In the genomic region with DNA sequence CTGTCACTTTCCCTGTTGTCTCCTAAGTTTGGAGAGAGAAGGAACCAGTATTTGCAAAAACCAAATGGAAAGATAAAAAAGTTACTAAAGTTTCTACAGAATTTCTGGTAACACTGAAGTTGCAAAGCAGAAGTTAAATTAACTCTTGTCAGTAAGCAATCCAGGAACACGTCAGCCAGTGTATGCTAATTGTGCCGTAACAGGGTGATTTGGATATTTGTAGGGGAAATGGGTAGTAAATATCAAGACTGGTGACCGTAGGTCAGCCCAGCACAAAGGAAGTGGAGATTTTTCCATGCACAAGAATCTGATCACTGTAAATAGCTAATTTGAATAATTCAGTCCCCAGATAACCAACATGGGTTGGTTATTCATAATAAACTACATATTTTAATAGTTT, we compare ENCODE assay signal across 8 cellular contexts. TPM values are rescaled to one million over a fixed set of nuclear protein-coding genes. Genes with fewer than 3 reads are reported as not detected.
A peak's percentile ranks its signal among the peaks of the same experiment; 100 is the strongest.
DNase-seq lines count a peak whose midpoint lies in the region; ATAC-seq and TF ChIP-seq lines count a peak whose summit lies in the region.

No MANE protein-coding gene starts in this region.

- TF ChIP-seq EP300 in neural cell (conservative IDR thresholded peaks at IDR 0.05; ENCODE audit: poor library complexity, severe bottlenecking), result no peak

- peak overlapping the region; percentile 98 for H3K27ac Mint-ChIP-seq in activated CD4-positive, alpha-beta T cell treated with anti-CD3 and anti-CD28 coated beads for 36 hours

- H3K27ac ChIP-seq in OCI-LY7 (ENCODE audit: low read depth, low read length, poor library complexity, severe bottlenecking), result peak overlapping the region; percentile 98
- H3K27ac ChIP-seq in dorsolateral prefrontal cortex, result peak overlapping the region in 58 of 59 donors; percentile 45 to 100 (median 100)
- no peak overlapping the region for H3K27ac ChIP-seq in neural cell (ENCODE audit: low read length)

- H3K4me2 ChIP-seq in OCI-LY7 (ENCODE audit: low read length), result peak overlapping the region; percentile 94
- peak overlapping the region; percentile 89 for H3K4me2 ChIP-seq in neural cell (ENCODE audit: low read length)

- H3K4me3 ChIP-seq in OCI-LY7 (ENCODE audit: low read depth, low read length, poor library complexity, severe bottlenecking) (peak overlapping the region; percentile 88), dorsolateral prefrontal cortex (peak overlapping the region; percentile 54 to 100 (median 95)), neural cell (ENCODE audit: low read length) (peak overlapping the region; percentile 85)

- no peak for DNase-seq in activated CD4-positive, alpha-beta T cell treated with anti-CD3 and anti-CD28 coated beads for 36 hours
- DNase-seq in activated CD4-positive, alpha-beta T cell treated with anti-CD3 and anti-CD28 coated beads, Interleukin-2, amount 50 U/mL, for 48 hours, result no peak
- DNase-seq in OCI-LY7 (ENCODE audit: low spot score) (peak; percentile 53), dorsolateral prefrontal cortex (no peak), amniotic stem cell (lab: John Stamatoyannopoulos, UW) (no peak), SKM-1 treated with dmso at 0.1 percent for 144 hours (lab: John Stamatoyannopoulos, UW; ENCODE audit: unreplicated experiment) (no peak), Ammon's horn (ENCODE audit: low spot score) (no peak)

- H3F3A ChIP-seq in neural cell (ENCODE audit: insufficient read depth, low read length, poor library complexity, severe bottlenecking), result peaks cover 5% of the 10 kb centered on the region

- H3K79me2 ChIP-seq in OCI-LY7 (ENCODE audit: insufficient read depth, low read depth, low read length) (peaks cover 63% of the 10 kb centered on the region), neural cell (replicated peaks; ENCODE audit: insufficient read depth, low read length) (peaks cover 40% of the 10 kb centered on the region)

- H3K36me3 ChIP-seq in OCI-LY7 (ENCODE audit: insufficient read depth, low read length) (peaks cover 41% of the 10 kb centered on the region), neural cell (ENCODE audit: insufficient read depth, low read length) (peaks cover 6% of the 10 kb centered on the region)

- BruUV-seq in OCI-LY7 (replicated peaks; lab: Mats Ljungman, UMichigan), result no TSS peak

- TF ChIP-seq CTCF in OCI-LY7 (conservative IDR thresholded peaks at IDR 0.05; ENCODE audit: low read length), result no peak
- no peak for TF ChIP-seq CTCF in dorsolateral prefrontal cortex (IDR thresholded peaks at IDR 0.05 in 54 of 56, conservative IDR thresholded peaks at IDR 0.05 in 2 of 56; ENCODE audit: low read depth in 1 of 56, partially characterized antibody in 56 of 56)
- TF ChIP-seq CTCF in neural cell (IDR thresholded peaks at IDR 0.05; ENCODE audit: poor library complexity, severe bottlenecking), result no peak

- TF ChIP-seq RAD21 in neural cell (conservative IDR thresholded peaks at IDR 0.05), result no peak

- H3K9ac ChIP-seq in neural cell (ENCODE audit: low read length), result no peak overlapping the region

- H3K27me3 ChIP-seq in dorsolateral prefrontal cortex (no peaks in the 10 kb centered on the region), neural cell (ENCODE audit: insufficient read depth, low read depth, low read length) (peaks cover 13% of the 10 kb centered on the region)

- no peaks in the 10 kb centered on the region for H3K27me3 Mint-ChIP-seq in activated CD4-positive, alpha-beta T cell treated with anti-CD3 and anti-CD28 coated beads for 36 hours

- peaks cover 59% of the 10 kb centered on the region for H3K36me3 Mint-ChIP-seq in activated CD4-positive, alpha-beta T cell treated with anti-CD3 and anti-CD28 coated beads for 36 hours (ENCODE audit: low read depth)

- peaks cover 56% of the 10 kb centered on the region for H3K4me1 ChIP-seq in OCI-LY7 (ENCODE audit: insufficient read depth, low read length, poor library complexity, severe bottlenecking)

- H3K9me3 Mint-ChIP-seq in activated CD4-positive, alpha-beta T cell treated with anti-CD3 and anti-CD28 coated beads for 36 hours (ENCODE audit: low read depth), result no peaks in the 10 kb centered on the region

- intact Hi-C loops in activated CD4-positive, alpha-beta T cell treated with anti-CD3 and anti-CD28 coated beads for 36 hours (cut with DNase I, micrococcal nuclease), result loop anchor here (5.0 to 10.0 kb wide), 7 partner anchors 107 to 1995 kb away; partner anchors contain the start of genes CREBL2 (in 1 of the 2), DUSP16 (in 1 of the 2) and YBX3 (in 1 of the 2)
- intact Hi-C loops in OCI-LY7 (cut with micrococcal nuclease; ENCODE audit: unreplicated experiment) (loop anchor here (2.0 to 5.0 kb wide), 2 partner anchors 17 to 157 kb away; partner anchors contain the start of gene DUSP16), dorsolateral prefrontal cortex (cut with DNase I) (loop anchor here (5.0 to 10.0 kb wide), 4 partner anchors 68 to 1065 kb away; partner anchors contain the start of genes BORCS5 (in 2 of the 2), APOLD1 (in 1 of the 2) and MANSC1 (in 1 of the 2))

- H3K9me2 ChIP-seq in OCI-LY7 (ENCODE audit: insufficient read depth, low read length), result no peaks in the 10 kb centered on the region
- no peaks in the 10 kb centered on the region for H3K9me2 ChIP-seq in neural cell (ENCODE audit: insufficient read depth, low read length)

- H2AFZ ChIP-seq in OCI-LY7 (ENCODE audit: low read length) (no peak overlapping the region), neural cell (ENCODE audit: low read depth, low read length) (no peak overlapping the region)

- CTCF ChIA-PET in activated CD4-positive, alpha-beta T cell treated with anti-CD3 and anti-CD28 coated beads for 36 hours (lab: Charles Lee), result interaction anchor here (0.6 to 6.1 kb wide), 3 partner anchors 17 to 23 kb away, joined by 3 to 53 read pairs (median 10); partner anchors contain the start of gene GPR19
- CTCF ChIA-PET in OCI-LY7 (lab: Charles Lee; ENCODE audit: unreplicated experiment), result no interaction called here

- POLR2A ChIA-PET in activated CD4-positive, alpha-beta T cell treated with anti-CD3 and anti-CD28 coated beads for 36 hours (lab: Charles Lee), result interaction anchor here (0.6 to 1.3 kb wide), 4 partner anchors 17 to 362 kb away, joined by 3 to 7 read pairs (median 4); no protein-coding TSS in a partner anchor
- POLR2A ChIA-PET in OCI-LY7 (lab: Charles Lee), result interaction anchor here (0.5 to 2.3 kb wide), 8 partner anchors 10 to 362 kb away, joined by 3 to 13 read pairs (median 4); partner anchors contain the start of genes BORCS5 and GPR19

- H3K4me3 Mint-ChIP-seq in activated CD4-positive, alpha-beta T cell treated with anti-CD3 and anti-CD28 coated beads for 36 hours, result peak overlapping the region; percentile 93

- H3K9me3 ChIP-seq in OCI-LY7 (ENCODE audit: low read length), result no peaks in the 10 kb centered on the region
- H3K9me3 ChIP-seq in neural cell (ENCODE audit: low read length), result no peaks in the 10 kb centered on the region

- H4K20me1 ChIP-seq in OCI-LY7 (ENCODE audit: insufficient read depth, low read length) (peaks cover 6% of the 10 kb centered on the region; the same call in 1 of the 2 replicates), neural cell (ENCODE audit: insufficient read depth) (peaks cover 18% of the 10 kb centered on the region)

- ATAC-seq in activated CD4-positive, alpha-beta T cell treated with anti-CD3 and anti-CD28 coated beads for 36 hours, result no peak

- peaks cover 35% of the 10 kb centered on the region for H3K4me1 Mint-ChIP-seq in activated CD4-positive, alpha-beta T cell treated with anti-CD3 and anti-CD28 coated beads for 36 hours

TF ChIP-seq in neural cell, 6 proteins besides CTCF, POLR2A, EP300 and RAD21:
- no peak for TF ChIP-seq EZH2 (IDR thresholded peaks at IDR 0.05; ENCODE audit: borderline replicate concordance, insufficient read depth, low read length, poor library complexity, severe bottlenecking)
- no peak for TF ChIP-seq SMC3 (conservative IDR thresholded peaks at IDR 0.05; ENCODE audit: poor library complexity)
- no peak for TF ChIP-seq MXI1 (conservative IDR thresholded peaks at IDR 0.05; ENCODE audit: poor library complexity, severe bottlenecking)
- TF ChIP-seq, protein P1, sequence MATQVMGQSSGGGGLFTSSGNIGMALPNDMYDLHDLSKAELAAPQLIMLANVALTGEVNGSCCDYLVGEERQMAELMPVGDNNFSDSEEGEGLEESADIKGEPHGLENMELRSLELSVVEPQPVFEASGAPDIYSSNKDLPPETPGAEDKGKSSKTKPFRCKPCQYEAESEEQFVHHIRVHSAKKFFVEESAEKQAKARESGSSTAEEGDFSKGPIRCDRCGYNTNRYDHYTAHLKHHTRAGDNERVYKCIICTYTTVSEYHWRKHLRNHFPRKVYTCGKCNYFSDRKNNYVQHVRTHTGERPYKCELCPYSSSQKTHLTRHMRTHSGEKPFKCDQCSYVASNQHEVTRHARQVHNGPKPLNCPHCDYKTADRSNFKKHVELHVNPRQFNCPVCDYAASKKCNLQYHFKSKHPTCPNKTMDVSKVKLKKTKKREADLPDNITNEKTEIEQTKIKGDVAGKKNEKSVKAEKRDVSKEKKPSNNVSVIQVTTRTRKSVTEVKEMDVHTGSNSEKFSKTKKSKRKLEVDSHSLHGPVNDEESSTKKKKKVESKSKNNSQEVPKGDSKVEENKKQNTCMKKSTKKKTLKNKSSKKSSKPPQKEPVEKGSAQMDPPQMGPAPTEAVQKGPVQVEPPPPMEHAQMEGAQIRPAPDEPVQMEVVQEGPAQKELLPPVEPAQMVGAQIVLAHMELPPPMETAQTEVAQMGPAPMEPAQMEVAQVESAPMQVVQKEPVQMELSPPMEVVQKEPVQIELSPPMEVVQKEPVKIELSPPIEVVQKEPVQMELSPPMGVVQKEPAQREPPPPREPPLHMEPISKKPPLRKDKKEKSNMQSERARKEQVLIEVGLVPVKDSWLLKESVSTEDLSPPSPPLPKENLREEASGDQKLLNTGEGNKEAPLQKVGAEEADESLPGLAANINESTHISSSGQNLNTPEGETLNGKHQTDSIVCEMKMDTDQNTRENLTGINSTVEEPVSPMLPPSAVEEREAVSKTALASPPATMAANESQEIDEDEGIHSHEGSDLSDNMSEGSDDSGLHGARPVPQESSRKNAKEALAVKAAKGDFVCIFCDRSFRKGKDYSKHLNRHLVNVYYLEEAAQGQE (IDR thresholded peaks at IDR 0.05; ENCODE audit: borderline replicate concordance), result no peak
- no peak for TF ChIP-seq POLR2AphosphoS5 (IDR thresholded peaks at IDR 0.05)
- no peak for TF ChIP-seq TAF1 (IDR thresholded peaks at IDR 0.05; ENCODE audit: low read depth)

RNA-seq across cellular contexts. Expression of gene CDKN1B, which starts 2.3 kb away (rescaled TPM):
- 10 to 100 TPM; 34.2 to 37.0 TPM for total RNA-seq in activated CD4-positive, alpha-beta T cell treated with anti-CD3 and anti-CD28 coated beads for 36 hours
- total RNA-seq in OCI-LY7 (2014; rRNA removed; shearing (Covaris generic)), result 59.4 and 65.7 TPM in 2 replicates
- total RNA-seq in OCI-LY7 (2022), result 45.3 and 54.7 TPM in 2 replicates
- total RNA-seq in dorsolateral prefrontal cortex, result 100 to 1,000 TPM in 21 of 120 experiments, 10 to 100 TPM in 99; 58.4 to 148 (median 88.8) TPM
- polyA plus RNA-seq in neural cell, result 106 and 107 TPM in 2 replicates
- polyA minus RNA-seq in neural cell, result 86.6 and 95.9 TPM in 2 replicates

RNA-seq across cellular contexts. Expression of gene GPR19, which starts 23.5 kb away (rescaled TPM):
- total RNA-seq in activated CD4-positive, alpha-beta T cell treated with anti-CD3 and anti-CD28 coated beads for 36 hours, result 10 to 100 TPM; 19.4 to 19.8 TPM
- total RNA-seq in OCI-LY7 (2014; rRNA removed; shearing (Covaris generic)), result 13.6 and 17.3 TPM in 2 replicates
- 16.9 and 24.2 TPM in 2 replicates for total RNA-seq in OCI-LY7 (2022)
- total RNA-seq in dorsolateral prefrontal cortex, result 10 to 100 TPM in 109 of 120 experiments, 1 to 10 TPM in 11; 5.0 to 21.8 (median 13.1) TPM
- 44.2 and 53.4 TPM in 2 replicates for polyA plus RNA-seq in neural cell
- polyA minus RNA-seq in neural cell, result 116 and 127 TPM in 2 replicates
